Comparison of ENCODE assay signal across 18 cellular contexts in the genomic region with DNA sequence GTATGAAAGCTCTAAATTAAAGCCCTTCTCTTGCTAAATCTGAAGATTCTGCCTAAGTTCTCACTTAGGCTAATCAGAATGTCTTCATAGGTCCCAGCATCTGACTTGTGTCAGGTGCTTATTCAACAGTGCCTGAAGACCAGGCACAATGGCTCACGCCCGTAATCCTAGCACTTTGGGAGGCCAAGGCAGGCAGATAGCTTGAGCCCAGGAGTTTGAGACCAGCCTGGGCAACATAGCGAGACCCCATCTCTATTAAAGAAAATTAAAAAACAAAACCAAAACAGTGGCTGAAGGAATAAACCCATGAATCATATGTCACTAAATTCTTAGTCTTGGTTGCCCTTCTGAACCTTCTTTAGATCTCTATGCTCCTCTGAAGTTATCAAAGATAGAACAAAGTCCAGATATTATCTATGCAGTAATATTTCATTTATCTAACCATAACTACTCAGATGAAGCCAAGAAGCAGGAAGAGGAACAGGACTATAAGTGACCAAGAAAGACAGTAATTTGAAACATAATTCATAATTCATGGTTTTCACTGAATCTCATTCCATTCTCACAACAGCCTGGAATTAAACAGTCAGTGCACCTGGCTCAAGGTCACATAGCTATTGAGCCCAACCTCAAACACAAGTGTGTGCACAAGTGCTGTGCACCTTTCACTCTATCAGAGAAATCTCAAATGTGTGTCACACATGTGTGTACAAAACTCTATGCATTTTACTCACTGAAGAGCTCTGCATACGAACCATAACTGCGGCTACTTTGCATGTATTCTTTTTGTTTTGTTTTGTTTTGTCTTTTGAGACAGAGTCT. TPM values are rescaled to one million over a fixed set of nuclear protein-coding genes. Genes with fewer than 3 reads are reported as not detected.
DNase-seq lines count a peak whose midpoint lies in the region; ATAC-seq, FAIRE-seq and TF ChIP-seq lines count a peak whose summit lies in the region.
"Had no signal": no experiment of that assay in that cellular context is flagged by ENCODE, and none has a peak within 500 bp of the region (broad histone marks: within the 10 kb centered on the region; RNA-seq: fewer than 3 reads in every experiment).

No MANE protein-coding gene starts in this region.

- H3K36me3 ChIP-seq in Caco-2 (ENCODE audit: control insufficient read depth, insufficient read depth, low read length): peaks cover 2% of the 10 kb centered on the region; the same call in 1 of the 2 replicates
- no peaks in the 10 kb centered on the region for H3K36me3 ChIP-seq in SU-DHL-6 (ENCODE audit: low read length)
- H3K36me3 ChIP-seq in kidney (ENCODE audit: control insufficient read depth in 1 of 2, insufficient read depth in 2 of 2, low read length in 2 of 2): no peaks in the 10 kb centered on the region
- H3K36me3 ChIP-seq: MG63 had no signal

- H3K27ac Mint-ChIP-seq in Caco-2 (ENCODE audit: unreplicated experiment): peak overlapping the region; percentile 92
- peak overlapping the region; percentile 36 for H3K27ac Mint-ChIP-seq in stimulated activated memory B cell treated with anti-CD40 and anti-IgM and Interleukin-4, amounts not matched to agents 10 μg/mL and 1 μg/mL and 100 μg/mL, for 72 hours

- H3K4me2 ChIP-seq in SU-DHL-6 (ENCODE audit: low read depth, low read length, poor library complexity, severe bottlenecking): peak overlapping the region; percentile 35

- DNase-seq in Caco-2 (no peak), kidney (no peak), HTR-8/SVneo (ENCODE audit: insufficient read length, low spot score) (no peak), D721Med (ENCODE audit: insufficient read length, low spot score) (no peak), epidermal melanocyte (ENCODE audit: insufficient read length, low spot score) (no peak)
- DNase-seq in stimulated activated CD4-positive, alpha-beta T cell treated with anti-CD3 and anti-CD28 coated beads, Interleukin-4, amount 100 ng/mL, for 1 hour: no peak
- DNase-seq: COR-L47, Karpas-422, MG63, NCI-H1092 treated with DMSO at 0.1 percent for 48 hours, NCI-H1694, NCI-H524, Right ventricle myocardium superior had no signal

- H4K20me1 ChIP-seq in SU-DHL-6 (ENCODE audit: low read depth, low read length): no peaks in the 10 kb centered on the region

- H3F3A ChIP-seq in SU-DHL-6 (ENCODE audit: insufficient read depth): peaks cover 17% of the 10 kb centered on the region

- no peaks in the 10 kb centered on the region; the same call in 1 of the 2 replicates for H3K79me2 ChIP-seq in SU-DHL-6 (ENCODE audit: insufficient read depth, low read length)

- H3K9me3 ChIP-seq in Caco-2 (no peaks in the 10 kb centered on the region), SU-DHL-6 (ENCODE audit: insufficient read depth, low read length) (no peaks in the 10 kb centered on the region), kidney (ENCODE audit: control insufficient read depth in 1 of 2, low read length in 2 of 2) (no peaks in the 10 kb centered on the region)
- H3K9me3 ChIP-seq: MG63 had no signal

- intact Hi-C loops in Caco-2 (cut with micrococcal nuclease; ENCODE audit: unreplicated experiment): loop anchor here (5.0 kb wide), 1 partner anchor 236 kb away; no protein-coding TSS in a partner anchor
- intact Hi-C loops in kidney (cut with DNase I): no loop called here

- POLR2A ChIA-PET in Caco-2 (lab: Charles Lee): interaction anchor here (0.6 to 1.6 kb wide), 3 partner anchors 11 to 237 kb away, joined by 15 to 18 read pairs (median 15); no protein-coding TSS in a partner anchor

- H3K4me3 Mint-ChIP-seq in Caco-2 (ENCODE audit: unreplicated experiment): peak overlapping the region; percentile 68
- no peak overlapping the region for H3K4me3 Mint-ChIP-seq in stimulated activated memory B cell treated with anti-CD40 and anti-IgM and Interleukin-4, amounts not matched to agents 10 μg/mL and 1 μg/mL and 100 μg/mL, for 72 hours

- BruUV-seq in Caco-2 (replicated peaks; lab: Mats Ljungman, UMichigan): no TSS peak

- peaks cover 99% of the 10 kb centered on the region for H3K36me3 Mint-ChIP-seq in Caco-2 (ENCODE audit: insufficient read depth, unreplicated experiment)
- H3K36me3 Mint-ChIP-seq in stimulated activated memory B cell treated with anti-CD40 and anti-IgM and Interleukin-4, amounts not matched to agents 10 μg/mL and 1 μg/mL and 100 μg/mL, for 72 hours: peaks cover 6% of the 10 kb centered on the region

- TF ChIP-seq CTCF in Caco-2 (IDR thresholded peaks at IDR 0.05; ENCODE audit: insufficient read depth in 1 of 2, low read depth in 1 of 2, low read length in 1 of 2, severe bottlenecking in 1 of 2, unreplicated experiment in 1 of 2): no peak
- TF ChIP-seq CTCF in SU-DHL-6 (IDR thresholded peaks at IDR 0.05; ENCODE audit: insufficient read depth, low read length, poor library complexity, severe bottlenecking): no peak
- TF ChIP-seq CTCF in kidney (IDR thresholded peaks at IDR 0.05; ENCODE audit: borderline replicate concordance, extremely low read depth, insufficient read depth): no peak
- no peak for TF ChIP-seq CTCF in D721Med (IDR thresholded peaks at IDR 0.05; ENCODE audit: insufficient read depth, missing control alignments)

- H3K27me3 Mint-ChIP-seq in Caco-2 (ENCODE audit: insufficient read depth, unreplicated experiment): no peaks in the 10 kb centered on the region
- H3K27me3 Mint-ChIP-seq in stimulated activated memory B cell treated with anti-CD40 and anti-IgM and Interleukin-4, amounts not matched to agents 10 μg/mL and 1 μg/mL and 100 μg/mL, for 72 hours: no peaks in the 10 kb centered on the region

- no peaks in the 10 kb centered on the region for H3K9me2 ChIP-seq in SU-DHL-6 (replicated peaks; ENCODE audit: insufficient read depth, low read length)

- no peak for FAIRE-seq in kidney (lab: Jason Lieb, UNC)
- FAIRE-seq in HTR-8/SVneo (lab: Jason Lieb, UNC): no peak
- FAIRE-seq in D721Med (lab: Jason Lieb, UNC): no peak

- CTCF ChIA-PET in Caco-2 (lab: Charles Lee): interaction anchor here (1.3 kb wide), 1 partner anchor 42 kb away, joined by 7 read pairs; the partner anchor contains the start of gene OXA1L

- no peak overlapping the region for H2AFZ ChIP-seq in SU-DHL-6 (ENCODE audit: low read depth, low read length, severe bottlenecking)

- H3K4me3 ChIP-seq in Caco-2 (ENCODE audit: low read depth, low read length) (no peak overlapping the region), SU-DHL-6 (ENCODE audit: insufficient read depth, low read length, poor library complexity, severe bottlenecking) (no peak overlapping the region), kidney (ENCODE audit: low read length in 2 of 2) (peak overlapping the region in 1 of 2 donors; percentile 25)
- H3K4me3 ChIP-seq: MG63 had no signal

- peak overlapping the region; percentile 5; the same call in 1 of the 2 replicates for H3K9ac ChIP-seq in SU-DHL-6 (ENCODE audit: low read length)
- H3K9ac ChIP-seq in kidney (ENCODE audit: low read length in 2 of 2): no peak overlapping the region

- H3K27ac ChIP-seq in SU-DHL-6 (ENCODE audit: low read depth, low read length) (peak overlapping the region; percentile 66), kidney (ENCODE audit: low read depth in 2 of 2, low read length in 2 of 2) (peak overlapping the region; percentile 40 to 76)
- H3K27ac ChIP-seq: C4-2B had no signal

- no peaks in the 10 kb centered on the region for H3K27me3 ChIP-seq in Caco-2 (replicated peaks; ENCODE audit: control insufficient read depth, insufficient read depth, low read length)
- H3K27me3 ChIP-seq in SU-DHL-6 (ENCODE audit: low read length): no peaks in the 10 kb centered on the region
- H3K27me3 ChIP-seq: MG63 had no signal

- H3K4me1 Mint-ChIP-seq in Caco-2 (ENCODE audit: low read depth, unreplicated experiment): peaks cover 44% of the 10 kb centered on the region
- peaks cover 63% of the 10 kb centered on the region for H3K4me1 Mint-ChIP-seq in stimulated activated memory B cell treated with anti-CD40 and anti-IgM and Interleukin-4, amounts not matched to agents 10 μg/mL and 1 μg/mL and 100 μg/mL, for 72 hours

- H3K4me1 ChIP-seq in Caco-2: peaks cover 58% of the 10 kb centered on the region
- peaks cover 0 to 1% of the 10 kb centered on the region in 2 donors for H3K4me1 ChIP-seq in kidney (ENCODE audit: control insufficient read depth in 1 of 2, insufficient read depth in 1 of 2, low read depth in 1 of 2, low read length in 2 of 2)

- no peak for ATAC-seq in stimulated activated memory B cell treated with anti-CD40 and anti-IgM and Interleukin-4, amounts not matched to agents 10 μg/mL and 1 μg/mL and 100 μg/mL, for 72 hours
- ATAC-seq: Panc1, SK-N-SH treated with all-trans-retinoic acid at 6 μM for 48 hours had no signal

- no peaks in the 10 kb centered on the region for H3K9me3 Mint-ChIP-seq in Caco-2 (ENCODE audit: unreplicated experiment)
- no peaks in the 10 kb centered on the region for H3K9me3 Mint-ChIP-seq in stimulated activated memory B cell treated with anti-CD40 and anti-IgM and Interleukin-4, amounts not matched to agents 10 μg/mL and 1 μg/mL and 100 μg/mL, for 72 hours

RNA-seq across cellular contexts. Expression of gene SLC7A7, which starts 6.6 kb away (rescaled TPM):
- total RNA-seq in Caco-2 (2022) (380 and 443 TPM in 2 replicates), kidney (26.6 TPM)
- 235 TPM for polyA plus RNA-seq in kidney (ENCODE audit: insufficient read depth, low read depth, low replicate concordance)

RNA-seq across cellular contexts. Expression of gene MRPL52, which starts 21.1 kb away (rescaled TPM):
- 149 TPM in 2 replicates for total RNA-seq in Caco-2 (2022)
- total RNA-seq in kidney: 74.3 TPM
- polyA plus RNA-seq in kidney (ENCODE audit: insufficient read depth, low read depth, low replicate concordance): 255 TPM

RNA-seq across cellular contexts. Expression of gene MMP14, which starts 27.8 kb away (rescaled TPM):
- 57.2 and 62.9 TPM in 2 replicates for total RNA-seq in Caco-2 (2022)
- 108 TPM for total RNA-seq in kidney
- polyA plus RNA-seq in kidney (ENCODE audit: insufficient read depth, low read depth, low replicate concordance): 30.1 TPM

RNA-seq across cellular contexts. Expression of gene OXA1L, which starts 42.1 kb away (rescaled TPM):
- 110 and 116 TPM in 2 replicates for total RNA-seq in Caco-2 (2022)
- 80.8 TPM for total RNA-seq in kidney
- polyA plus RNA-seq in kidney (ENCODE audit: insufficient read depth, low read depth, low replicate concordance): 101 TPM

Comparison
In these comparisons a context has a peak if more than half of its experiments do, and no peak if none do; other contexts are left out.
1. RNA of gene SLC7A7, which starts 6.6 kb away (total RNA-seq): 380 to 443 TPM in Caco-2; 26.6 TPM in kidney (single experiment); every median in the first group is over 10 times any median in the second.